12 cellular contexts compared by ENCODE assay signal in the genomic region with DNA sequence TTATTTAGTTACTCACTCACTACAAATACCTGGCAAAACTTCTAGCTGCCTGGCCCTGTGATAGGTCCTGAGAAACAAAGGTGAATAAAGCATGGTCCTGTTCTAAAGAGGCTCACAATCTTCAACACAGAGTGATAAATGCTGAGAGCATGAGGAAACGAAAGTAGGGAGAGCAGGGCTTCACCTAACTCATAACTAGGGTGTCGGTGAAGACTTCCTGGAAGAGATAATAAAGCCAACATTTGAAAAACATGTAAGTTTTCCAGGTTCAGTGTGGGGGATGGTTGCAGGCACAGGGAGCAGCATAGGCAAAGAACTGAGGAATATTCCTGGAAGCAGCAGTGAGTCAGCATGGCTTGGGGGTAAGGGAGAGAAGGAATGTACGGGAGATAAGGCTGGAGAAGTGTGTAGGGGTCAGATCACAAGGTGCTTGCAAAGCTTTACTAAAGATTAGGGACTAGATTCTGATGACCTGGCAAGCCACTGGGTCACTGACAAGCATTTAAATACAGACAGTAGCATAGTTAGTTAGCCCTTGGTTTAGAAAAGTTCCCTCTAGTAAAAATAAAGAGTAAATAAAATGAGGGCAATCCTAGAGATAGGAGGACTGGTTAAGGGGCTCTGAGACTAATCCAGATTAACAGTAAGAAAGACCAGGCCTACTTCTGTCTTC. TPM values are rescaled to one million over a fixed set of nuclear protein-coding genes. Genes with fewer than 3 reads are reported as not detected.
DNase-seq lines count a peak whose midpoint lies in the region; ATAC-seq and TF ChIP-seq lines count a peak whose summit lies in the region.
"Had no signal": no experiment of that assay in that cellular context is flagged by ENCODE, and none has a peak within 500 bp of the region (broad histone marks: within the 10 kb centered on the region; RNA-seq: fewer than 3 reads in every experiment).

No MANE protein-coding gene starts in this region.

- peaks cover 9% of the 10 kb centered on the region for H3K36me3 Mint-ChIP-seq in stimulated activated memory B cell treated with anti-CD40 and anti-IgM and Interleukin-4, amounts not matched to agents 10 μg/mL and 1 μg/mL and 100 μg/mL, for 72 hours
- H3K36me3 Mint-ChIP-seq in immature natural killer cell: peaks cover 7 to 11% (median 7%) of the 10 kb centered on the region in 3 donors

- H3K27ac Mint-ChIP-seq in stimulated activated memory B cell treated with anti-CD40 and anti-IgM and Interleukin-4, amounts not matched to agents 10 μg/mL and 1 μg/mL and 100 μg/mL, for 72 hours: peak overlapping the region; percentile 7
- no peak overlapping the region for H3K27ac Mint-ChIP-seq in immature natural killer cell

- H3K27me3 ChIP-seq in RWPE2 (ENCODE audit: insufficient read depth, poor library complexity, severe bottlenecking) (no peaks in the 10 kb centered on the region), osteoblast (ENCODE audit: insufficient read depth, low read length) (no peaks in the 10 kb centered on the region)

- no peak for TF ChIP-seq CTCF in RWPE2 (IDR thresholded peaks at IDR 0.05; ENCODE audit: poor library complexity, severe bottlenecking)
- TF ChIP-seq CTCF in osteoblast (IDR thresholded peaks at IDR 0.05; ENCODE audit: extremely low read depth, low read depth, low read length): no peak

- DNase-seq in NOMO-1 treated with DMSO at 0.1 percent for 48 hours (lab: John Stamatoyannopoulos, UW; ENCODE audit: unreplicated experiment) (peak; percentile 3), NOMO-1 treated with dmso at 0.1 percent for 144 hours (lab: John Stamatoyannopoulos, UW; ENCODE audit: unreplicated experiment) (no peak), RWPE2 (ENCODE audit: low spot score) (no peak), iPS-NIHi7 (ENCODE audit: extremely low spot score) (peak; percentile 68), immature natural killer cell (no peak), osteoblast (ENCODE audit: insufficient read length, low spot score, missing footprints) (no peak)
- DNase-seq: NCI-H526 treated with DMSO at 0.1 percent for 48 hours, SJCRH30 had no signal

- H3K4me3 ChIP-seq in RWPE2 (ENCODE audit: severe bottlenecking) (no peak overlapping the region), osteoblast (ENCODE audit: insufficient read depth, low read length) (no peak overlapping the region)
- H3K4me3 ChIP-seq: SJCRH30 had no signal

- no peak overlapping the region for H2AFZ ChIP-seq in osteoblast (ENCODE audit: low read length)

- peaks cover 27% of the 10 kb centered on the region for H3K27me3 Mint-ChIP-seq in stimulated activated memory B cell treated with anti-CD40 and anti-IgM and Interleukin-4, amounts not matched to agents 10 μg/mL and 1 μg/mL and 100 μg/mL, for 72 hours
- peaks cover 6 to 18% (median 13%) of the 10 kb centered on the region in 3 donors for H3K27me3 Mint-ChIP-seq in immature natural killer cell (ENCODE audit: low read depth in 3 of 3)

- H4K20me1 ChIP-seq in osteoblast (ENCODE audit: insufficient read depth, low read length): no peaks in the 10 kb centered on the region

- peaks cover 22% of the 10 kb centered on the region for H3K9me3 Mint-ChIP-seq in stimulated activated memory B cell treated with anti-CD40 and anti-IgM and Interleukin-4, amounts not matched to agents 10 μg/mL and 1 μg/mL and 100 μg/mL, for 72 hours
- H3K9me3 Mint-ChIP-seq in immature natural killer cell: peaks cover 8 to 20% (median 13%) of the 10 kb centered on the region in 6 donors

- no peak overlapping the region for H3K4me2 ChIP-seq in osteoblast (ENCODE audit: insufficient read depth, low read length)

- H3K4me1 Mint-ChIP-seq in stimulated activated memory B cell treated with anti-CD40 and anti-IgM and Interleukin-4, amounts not matched to agents 10 μg/mL and 1 μg/mL and 100 μg/mL, for 72 hours: peaks cover 6% of the 10 kb centered on the region
- no peaks in the 10 kb centered on the region for H3K4me1 Mint-ChIP-seq in immature natural killer cell

- H3K9me3 ChIP-seq in RWPE2 (ENCODE audit: severe bottlenecking) (peaks cover 3% of the 10 kb centered on the region), osteoblast (ENCODE audit: low read depth, low read length) (no peaks in the 10 kb centered on the region)
- H3K9me3 ChIP-seq: neutrophil, SJCRH30 had no signal

- ATAC-seq in RWPE2 (ENCODE audit: low read depth): peak; percentile 86
- no peak for ATAC-seq in stimulated activated memory B cell treated with anti-CD40 and anti-IgM and Interleukin-4, amounts not matched to agents 10 μg/mL and 1 μg/mL and 100 μg/mL, for 72 hours
- no peak for ATAC-seq in HG03571 (IDR thresholded peaks at IDR 0.05; ENCODE audit: unreplicated experiment)

- H3K27ac ChIP-seq in RWPE2 (ENCODE audit: poor library complexity, severe bottlenecking) (peak overlapping the region; percentile 62), osteoblast (ENCODE audit: low read depth, low read length) (no peak overlapping the region)
- H3K27ac ChIP-seq: neutrophil, SJCRH30 had no signal

- H3K36me3 ChIP-seq in RWPE2 (ENCODE audit: low read depth): no peaks in the 10 kb centered on the region
- no peaks in the 10 kb centered on the region for H3K36me3 ChIP-seq in osteoblast (ENCODE audit: insufficient read depth, low read length)
- H3K36me3 ChIP-seq: neutrophil, SJCRH30 had no signal

- no peaks in the 10 kb centered on the region for H3K79me2 ChIP-seq in osteoblast (ENCODE audit: insufficient read depth, low read length)

- H3K4me1 ChIP-seq in RWPE2 (ENCODE audit: insufficient read depth, poor library complexity, severe bottlenecking): peaks cover 15% of the 10 kb centered on the region
- H3K4me1 ChIP-seq in osteoblast (ENCODE audit: insufficient read depth, low read length): no peaks in the 10 kb centered on the region
- H3K4me1 ChIP-seq: SJCRH30 had no signal

- no peak overlapping the region for H3K4me3 Mint-ChIP-seq in stimulated activated memory B cell treated with anti-CD40 and anti-IgM and Interleukin-4, amounts not matched to agents 10 μg/mL and 1 μg/mL and 100 μg/mL, for 72 hours
- no peak overlapping the region for H3K4me3 Mint-ChIP-seq in immature natural killer cell

RNA-seq across cellular contexts. Expression of a gene that starts 5.1 kb away (rescaled TPM):
- polyA plus RNA-seq in immature natural killer cell: not detected
- total RNA-seq in osteoblast: not detected in 2 replicates

RNA-seq across cellular contexts. Expression of a gene that starts 17.8 kb away (rescaled TPM):
- not detected for polyA plus RNA-seq in immature natural killer cell
- total RNA-seq in osteoblast: not detected in 2 replicates
- total RNA-seq: lower leg skin, SJCRH30 had no signal

RNA-seq across cellular contexts. Expression of a gene that starts 23.5 kb away (rescaled TPM):
- polyA plus RNA-seq in immature natural killer cell: not detected
- total RNA-seq in osteoblast: not detected in 2 replicates
- total RNA-seq: lower leg skin, SJCRH30 had no signal

Comparison
In these comparisons a context has a peak if more than half of its experiments do, and no peak if none do; other contexts are left out.
1. DNase-seq: peak in NOMO-1 treated with DMSO at 0.1 percent for 48 hours (single experiment) and iPS-NIHi7 (single experiment); none in NOMO-1 treated with dmso at 0.1 percent for 144 hours (single experiment), RWPE2 (single experiment), immature natural killer cell (0 of 3) and osteoblast (single experiment).